In the genomic region with DNA sequence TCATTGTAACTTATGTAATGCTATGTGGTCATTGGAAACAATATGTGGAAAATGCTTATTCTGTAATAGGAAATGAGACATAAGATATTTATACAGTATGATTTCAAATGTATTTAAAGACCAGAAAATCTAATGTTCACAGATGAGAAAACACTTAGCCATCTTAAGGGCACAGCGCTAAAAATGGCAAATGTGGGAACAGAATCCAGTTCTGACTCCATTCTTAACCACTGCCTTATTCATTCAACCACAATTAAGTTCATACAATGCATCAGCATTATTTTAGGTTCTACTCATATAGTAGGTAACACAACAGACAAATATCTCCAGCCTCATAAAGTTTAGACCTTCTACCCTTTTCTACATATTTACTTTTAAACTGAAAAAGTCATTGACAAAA, we compare ENCODE assay signal across 16 cellular contexts. TPM values are rescaled to one million over a fixed set of nuclear protein-coding genes. Genes with fewer than 3 reads are reported as not detected.
DNase-seq lines count a peak whose midpoint lies in the region; ATAC-seq and TF ChIP-seq lines count a peak whose summit lies in the region.
"Had no signal": no experiment of that assay in that cellular context is flagged by ENCODE, and none has a peak within 500 bp of the region (broad histone marks: within the 10 kb centered on the region; RNA-seq: fewer than 3 reads in every experiment).

No MANE protein-coding gene starts in this region.

- peaks cover 55% of the 10 kb centered on the region for H3K36me3 Mint-ChIP-seq in osteocyte (ENCODE audit: unreplicated experiment)

- no peak overlapping the region for H3K4me3 Mint-ChIP-seq in osteocyte (ENCODE audit: unreplicated experiment)
- H3K4me3 Mint-ChIP-seq: type B pancreatic cell had no signal

- peaks cover 19% of the 10 kb centered on the region for H3K4me1 ChIP-seq in GM23248 (ENCODE audit: insufficient read depth)

- peak overlapping the region; percentile 1 for H3K27ac Mint-ChIP-seq in osteocyte (ENCODE audit: unreplicated experiment)

- H3K4me3 ChIP-seq in GM23248, result no peak overlapping the region
- H3K4me3 ChIP-seq: heart left ventricle had no signal

- WGBS in GM23248 (ENCODE audit: low coverage in 1 of 2, low lambda C conversion rate in 2 of 2, missing lambda C conversion rate in 2 of 2), 2 experiments, result 83 to 90% methylated on average over 1 of the region's 1 CpG

- peak overlapping the region; percentile 27; the same call in 1 of the 2 replicates for H3K9ac ChIP-seq in GM23248

- peaks cover 58% of the 10 kb centered on the region for H3K36me3 ChIP-seq in GM23248 (ENCODE audit: low read depth)

- in situ Hi-C loops in GM23248 (cut with MboI), result no loop called here

- peaks cover 30% of the 10 kb centered on the region; the same call in 1 of the 2 replicates for H3F3A ChIP-seq in GM23248 (ENCODE audit: insufficient read depth)

- peak overlapping the region; percentile 76 for H3K27ac ChIP-seq in GM23248

- peaks cover 3% of the 10 kb centered on the region for H3K4me1 Mint-ChIP-seq in osteocyte (ENCODE audit: unreplicated experiment)

- H3K79me2 ChIP-seq in GM23248 (ENCODE audit: insufficient read depth), result peaks cover 100% of the 10 kb centered on the region

- H3K27me3 Mint-ChIP-seq in osteocyte (ENCODE audit: unreplicated experiment), result no peaks in the 10 kb centered on the region
- H3K27me3 Mint-ChIP-seq: type B pancreatic cell had no signal

- H3K9me2 ChIP-seq in GM23248 (ENCODE audit: insufficient read depth), result no peaks in the 10 kb centered on the region

- TF ChIP-seq CTCF in osteocyte (IDR thresholded peaks at IDR 0.05), result no peak

- no peaks in the 10 kb centered on the region for H3K9me3 Mint-ChIP-seq in osteocyte (ENCODE audit: unreplicated experiment)
- H3K9me3 Mint-ChIP-seq: type B pancreatic cell had no signal

- H3K9me3 ChIP-seq in GM23248 (ENCODE audit: low read depth), result no peaks in the 10 kb centered on the region
- H3K9me3 ChIP-seq: heart left ventricle had no signal

- no peak overlapping the region for H2AFZ ChIP-seq in GM23248

- no peaks in the 10 kb centered on the region for H3K27me3 ChIP-seq in GM23248 (replicated peaks; ENCODE audit: insufficient read depth)
- H3K27me3 ChIP-seq: heart left ventricle had no signal

- peak; percentile 17 for DNase-seq in activated CD4-positive, alpha-beta T cell treated with anti-CD3 and anti-CD28 coated beads for 48 hours
- DNase-seq in activated CD4-positive, alpha-beta T cell treated with anti-CD3 and anti-CD28 coated beads, Interleukin-2, amount 50 U/mL, for 4 hours, result no peak
- DNase-seq in GM23248 (peak; percentile 74), amniotic epithelial cell (ENCODE audit: low read depth) (peak; percentile 35), osteocyte (ENCODE audit: extremely low spot score, unreplicated experiment) (no peak), mucosa of gallbladder (ENCODE audit: low spot score) (no peak), NCI-H128 (lab: John Stamatoyannopoulos, UW; ENCODE audit: unreplicated experiment) (no peak)
- DNase-seq: ACHN, cerebellar nuclear complex, heart left ventricle, NCI-H1092 treated with DMSO at 0.1 percent for 48 hours, T-helper 9 cell had no signal

- H4K20me1 ChIP-seq in GM23248 (ENCODE audit: insufficient read depth), result peaks cover 20% of the 10 kb centered on the region

- ATAC-seq in HG02938 (IDR thresholded peaks at IDR 0.05; ENCODE audit: unreplicated experiment), result no peak
- ATAC-seq: heart left ventricle had no signal

- peak overlapping the region; percentile 2 for H3K4me2 ChIP-seq in GM23248 (ENCODE audit: unreplicated experiment)

RNA-seq across cellular contexts. Expression of a gene that starts 12.4 kb away (rescaled TPM):
- total RNA-seq in GM23248 (2014; rRNA removed; shearing (Covaris generic)), result 621 and 808 TPM in 2 replicates
- polyA plus RNA-seq in GM23248 (2016; fragmentation: Nextera tagmentation; extraction: Ambion mirVana), result 274 and 297 TPM in 2 replicates
- total RNA-seq in osteocyte (499 and 516 TPM in 2 replicates), mucosa of gallbladder (523 TPM)

RNA-seq across cellular contexts. Expression of a gene that starts 28.8 kb away (rescaled TPM):
- total RNA-seq in GM23248 (2014; rRNA removed; shearing (Covaris generic)), result 65.0 and 70.7 TPM in 2 replicates
- polyA plus RNA-seq in GM23248 (2016; fragmentation: Nextera tagmentation; extraction: Ambion mirVana), result 36.8 and 38.7 TPM in 2 replicates
- total RNA-seq in osteocyte (35.9 TPM in 2 replicates), mucosa of gallbladder (24.7 TPM)

RNA-seq across cellular contexts. Expression of a gene that starts 35.1 kb away (rescaled TPM):
- total RNA-seq in GM23248 (2014; rRNA removed; shearing (Covaris generic)), result 70.3 and 106 TPM in 2 replicates
- 50.9 and 53.0 TPM in 2 replicates for polyA plus RNA-seq in GM23248 (2016; fragmentation: Nextera tagmentation; extraction: Ambion mirVana)
- total RNA-seq in osteocyte (57.2 and 60.4 TPM in 2 replicates), mucosa of gallbladder (36.9 TPM)

RNA-seq across cellular contexts. Expression of a gene that starts 50.0 kb away (rescaled TPM):
- not detected in 2 replicates for total RNA-seq in GM23248 (2014; rRNA removed; shearing (Covaris generic))
- polyA plus RNA-seq in GM23248 (2016; fragmentation: Nextera tagmentation; extraction: Ambion mirVana), result not detected in 2 replicates
- total RNA-seq in osteocyte, result not detected in 2 replicates
- not detected for total RNA-seq in mucosa of gallbladder
- total RNA-seq: activated CD8-positive, alpha-beta memory T cell treated with anti-CD3 and anti-CD28 coated beads for 36 hours; heart left ventricle; kidney epithelial cell had no signal
- polyA plus RNA-seq: heart left ventricle had no signal

Comparison
In these comparisons a context has a peak if more than half of its experiments do, and no peak if none do; other contexts are left out.
1. DNase-seq: peak in activated CD4-positive, alpha-beta T cell treated with anti-CD3 and anti-CD28 coated beads for 48 hours (single experiment), GM23248 (single experiment) and amniotic epithelial cell (single experiment); none in activated CD4-positive, alpha-beta T cell treated with anti-CD3 and anti-CD28 coated beads, Interleukin-2, amount 50 U/mL, for 4 hours (0 of 2), osteocyte (single experiment), mucosa of gallbladder (single experiment) and NCI-H128 (single experiment).